32 cellular contexts compared by ENCODE assay signal in genomic region chrX:98350940-98351339, GRCh38.
"Had no signal": no experiment of that assay in that cellular context is flagged by ENCODE, and none has a peak within 500 bp of the region (broad histone marks: within the 10 kb centered on the region; RNA-seq: fewer than 3 reads in every experiment).

No MANE protein-coding gene starts in this region.

- H3K4me3 Mint-ChIP-seq: immature natural killer cell; mesothelial cell of epicardium; naive B cell; natural killer cell; nephron progenitor cell; stimulated activated naive B cell treated with anti-CD40 and anti-IgM and Interleukin-4, amounts not matched to agents 10 μg/mL and 1 μg/mL and 100 μg/mL, for 72 hours had no signal

- H3K4me1 Mint-ChIP-seq: immature natural killer cell; naive B cell; natural killer cell; stimulated activated naive B cell treated with anti-CD40 and anti-IgM and Interleukin-4, amounts not matched to agents 10 μg/mL and 1 μg/mL and 100 μg/mL, for 72 hours had no signal

- H3K36me3 ChIP-seq: left lung, lower lobe of right lung, pancreas, prostate gland, spleen, stomach, thyroid gland, transverse colon, upper lobe of right lung, uterus had no signal

- H3K9me3 ChIP-seq: left lung, lower lobe of right lung, pancreas, prostate gland, testis, thyroid gland, transverse colon, upper lobe of right lung, uterus had no signal

- H3K27ac Mint-ChIP-seq: immature natural killer cell; naive B cell; natural killer cell; nephron progenitor cell; stimulated activated naive B cell treated with anti-CD40 and anti-IgM and Interleukin-4, amounts not matched to agents 10 μg/mL and 1 μg/mL and 100 μg/mL, for 72 hours had no signal

- ATAC-seq: left colon; left lung; lower lobe of right lung; natural killer cell; pancreas; right cardiac atrium; sciatic nerve; stimulated activated naive B cell treated with anti-CD40 and anti-IgM and Interleukin-4, amounts not matched to agents 10 μg/mL and 1 μg/mL and 100 μg/mL, for 72 hours; stimulated activated naive CD8-positive, alpha-beta T cell treated with anti-CD3 and anti-CD28 coated beads, Interleukin-15, Interleukin-2, amounts not matched to agents 100 U/mL and 50 U/mL, for 24 hours; upper lobe of right lung had no signal

- H3K4me1 ChIP-seq: left lung, lower lobe of right lung, pancreas, prostate gland, spleen, stomach, testis, thyroid gland, transverse colon, upper lobe of right lung, uterus had no signal

- DNase-seq: hypothalamus; immature natural killer cell; kidney; left colon; left lung; lower lobe of right lung; mammary epithelial cell; mesenchymal stem cell; naive B cell; natural killer cell; nephron progenitor cell; nucleus accumbens; pancreas; posterior cingulate gyrus; retina; right cardiac atrium; spleen; stimulated activated CD4-positive, alpha-beta T cell treated with anti-CD3 and anti-CD28 coated beads, Interleukin-1b, Interleukin-23, amount 100 ng/mL, for 48 hours; stimulated activated CD4-positive, alpha-beta T cell treated with anti-CD3 and anti-CD28 coated beads, Interleukin-2, amount 100 ng/mL, for 48 hours; stimulated activated naive B cell treated with anti-CD40 and anti-IgM and Interleukin-4, amounts not matched to agents 10 μg/mL and 1 μg/mL and 100 μg/mL, for 72 hours; stimulated activated naive CD8-positive, alpha-beta T cell treated with anti-CD3 and anti-CD28 coated beads, Interleukin-15, Interleukin-2, amounts not matched to agents 100 U/mL and 50 U/mL, for 24 hours; stomach; testis; thyroid gland; transverse colon; upper lobe of right lung; uterus had no signal

- FAIRE-seq: islet of Langerhans, kidney, pancreas had no signal

- H3K27me3 ChIP-seq: left lung, spleen, stomach, testis, thyroid gland, transverse colon, upper lobe of right lung, uterus had no signal

- H3K27me3 Mint-ChIP-seq: naive B cell; stimulated activated naive B cell treated with anti-CD40 and anti-IgM and Interleukin-4, amounts not matched to agents 10 μg/mL and 1 μg/mL and 100 μg/mL, for 72 hours had no signal

- H3K27ac ChIP-seq: left lung, lower lobe of right lung, pancreas, prostate gland, skin epidermis, spleen, stomach, testis, thyroid gland, transverse colon, upper lobe of right lung, uterus had no signal

- H3K36me3 Mint-ChIP-seq: immature natural killer cell; mesothelial cell of epicardium; naive B cell; natural killer cell; stimulated activated naive B cell treated with anti-CD40 and anti-IgM and Interleukin-4, amounts not matched to agents 10 μg/mL and 1 μg/mL and 100 μg/mL, for 72 hours had no signal

- H3K4me3 ChIP-seq: left lung, lower lobe of right lung, pancreas, prostate gland, skin epidermis, spleen, stomach, testis, thyroid gland, transverse colon, upper lobe of right lung, uterus had no signal
